In genomic region chr9:92315456-92315855, GRCh38 we compare ENCODE assay signal across 1 cellular context.
TF ChIP-seq lines count a peak whose summit lies in the region.

No MANE protein-coding gene starts in this region.

TF ChIP-seq in IMR-90, 13 proteins besides CTCF, POLR2A, EP300 and RAD21:
- TF ChIP-seq FOS (IDR thresholded peaks at IDR 0.05; ENCODE audit: low read depth, low read length) (no peak), MAZ (IDR thresholded peaks at IDR 0.05; ENCODE audit: borderline replicate concordance, low read depth, low read length) (no peak), RFX5 (IDR thresholded peaks at IDR 0.05; ENCODE audit: low read depth, low read length) (no peak), ELK1 (IDR thresholded peaks at IDR 0.05; ENCODE audit: borderline replicate concordance, low read depth, low read length) (no peak), CEBPB (IDR thresholded peaks at IDR 0.05; ENCODE audit: low read depth, low read length) (peak; percentile 86), NFE2L2 (IDR thresholded peaks at IDR 0.05; ENCODE audit: low read depth, low read length) (no peak), BHLHE40 (IDR thresholded peaks at IDR 0.05; ENCODE audit: low read depth, low read length) (no peak), MAFK (IDR thresholded peaks at IDR 0.05; ENCODE audit: low read depth, low read length) (no peak)
TF ChIP-seq in IMR-90: peak in this region for 1.
